In genomic region chr10:45971019-45971418, GRCh38 we compare ENCODE assay signal across 8 cellular contexts. TPM values are rescaled to one million over a fixed set of nuclear protein-coding genes. Genes with fewer than 3 reads are reported as not detected.
A peak's percentile ranks its signal among the peaks of the same experiment; 100 is the strongest.
DNase-seq lines count a peak whose midpoint lies in the region; ATAC-seq, FAIRE-seq and TF ChIP-seq lines count a peak whose summit lies in the region.
"Not testable (repeated sequence)": the region's sequence is repeated elsewhere in the genome, so short reads cannot be mapped to it uniquely, and the experiment has no call there.

No MANE protein-coding gene starts in this region.

- POLR2A ChIA-PET in A549 (lab: Yijun Ruan, JAX); activated CD4-positive, alpha-beta memory T cell treated with anti-CD3 and anti-CD28 coated beads for 36 hours (lab: Charles Lee): not testable (repeated sequence)

- not testable (repeated sequence) for ATAC-seq in A549
- ATAC-seq in GM21526 (IDR thresholded peaks at IDR 0.05; ENCODE audit: low FRiP score, unreplicated experiment) = peak; percentile 15

- H3K4me3 ChIP-seq in A549 (peak overlapping the region; percentile 89), NT2/D1 (ENCODE audit: insufficient read length, low read depth) (peak overlapping the region; percentile 63), breast epithelium (peak overlapping the region; percentile 62 to 94 (median 67)), fibroblast of villous mesenchyme (ENCODE audit: low read depth, low read length) (peak overlapping the region; percentile 78), skeletal muscle satellite cell (ENCODE audit: low read length) (peak overlapping the region; percentile 93)
- not testable (repeated sequence) for H3K4me3 ChIP-seq in mucosa of stomach (ENCODE audit: low read length)

- H3K27me3 ChIP-seq in NT2/D1 (ENCODE audit: insufficient read depth, insufficient read length); breast epithelium; mucosa of stomach (ENCODE audit: control insufficient read depth, insufficient read depth, low read length); skeletal muscle satellite cell (ENCODE audit: control insufficient read depth, insufficient read depth, low read length): not testable (repeated sequence)

- not testable (repeated sequence) for H3K27me3 Mint-ChIP-seq in activated CD4-positive, alpha-beta memory T cell treated with anti-CD3 and anti-CD28 coated beads for 36 hours

- not testable (repeated sequence) for DNase-seq in A549 (ENCODE audit: low read depth in 1 of 2, low spot score in 1 of 2); NT2/D1 (ENCODE audit: low read depth, low spot score); activated CD4-positive, alpha-beta memory T cell treated with anti-CD3 and anti-CD28 coated beads for 36 hours; breast epithelium (ENCODE audit: low spot score in 2 of 2); fibroblast of villous mesenchyme (ENCODE audit: low read depth)

- not testable (repeated sequence) for TF ChIP-seq CTCF in A549 (IDR thresholded peaks at IDR 0.05); breast epithelium (IDR thresholded peaks at IDR 0.05); fibroblast of villous mesenchyme (IDR thresholded peaks at IDR 0.05; ENCODE audit: insufficient read depth, low read depth, low read length)

- not testable (repeated sequence) for H3K9ac ChIP-seq in NT2/D1 (ENCODE audit: insufficient read length, low read depth)
- H3K9ac ChIP-seq in mucosa of stomach (ENCODE audit: low read length) (peak overlapping the region; percentile 78), skeletal muscle satellite cell (ENCODE audit: low read depth, low read length) (peak overlapping the region; percentile 91)

- not testable (repeated sequence) for H3K27ac Mint-ChIP-seq in activated CD4-positive, alpha-beta memory T cell treated with anti-CD3 and anti-CD28 coated beads for 36 hours

- FAIRE-seq in A549 (lab: Jason Lieb, UNC) = not testable (repeated sequence)

- not testable (repeated sequence) for TF ChIP-seq POLR2A in A549 (IDR thresholded peaks at IDR 0.05; ENCODE audit: low read length); breast epithelium (IDR thresholded peaks at IDR 0.05)

- not testable (repeated sequence) for H3K9me3 ChIP-seq in A549; NT2/D1 (ENCODE audit: insufficient read depth, low read length); breast epithelium; mucosa of stomach (ENCODE audit: control insufficient read depth, low read length); skeletal muscle satellite cell (replicated peaks; ENCODE audit: low read length)

- not testable (repeated sequence) for TF ChIP-seq RAD21 in A549 (conservative IDR thresholded peaks at IDR 0.05 in 1 of 2, IDR thresholded peaks at IDR 0.05 in 1 of 2)

- not testable (repeated sequence) for H3K36me3 Mint-ChIP-seq in activated CD4-positive, alpha-beta memory T cell treated with anti-CD3 and anti-CD28 coated beads for 36 hours

- not testable (repeated sequence) for H3K4me1 ChIP-seq in A549; NT2/D1 (ENCODE audit: insufficient read depth, insufficient read length); breast epithelium; mucosa of stomach (ENCODE audit: control insufficient read depth, insufficient read depth, low read length); skeletal muscle satellite cell (ENCODE audit: control insufficient read depth, insufficient read depth, low read length)

- peak overlapping the region; percentile 100 for H3K4me3 Mint-ChIP-seq in activated CD4-positive, alpha-beta memory T cell treated with anti-CD3 and anti-CD28 coated beads for 36 hours

- H3K36me3 ChIP-seq in NT2/D1 (ENCODE audit: insufficient read depth, insufficient read length, low read length); breast epithelium; mucosa of stomach (ENCODE audit: control insufficient read depth, insufficient read depth, low read length); skeletal muscle satellite cell (ENCODE audit: insufficient read depth, low read length): not testable (repeated sequence)

- H3K4me2 ChIP-seq in A549 (peak overlapping the region; percentile 88), skeletal muscle satellite cell (ENCODE audit: low read length) (peak overlapping the region; percentile 85)

- TF ChIP-seq EP300 in A549 (IDR thresholded peaks at IDR 0.05) = not testable (repeated sequence)

- H3K9me3 Mint-ChIP-seq in activated CD4-positive, alpha-beta memory T cell treated with anti-CD3 and anti-CD28 coated beads for 36 hours = not testable (repeated sequence)

- peaks cover 34% of the 10 kb centered on the region for H3K4me1 Mint-ChIP-seq in activated CD4-positive, alpha-beta memory T cell treated with anti-CD3 and anti-CD28 coated beads for 36 hours (ENCODE audit: low read depth)

- intact Hi-C loops in activated CD4-positive, alpha-beta memory T cell treated with anti-CD3 and anti-CD28 coated beads for 36 hours (cut with micrococcal nuclease); breast epithelium (cut with DNase I; ENCODE audit: low total_unique reads): not testable (repeated sequence)

- 77% methylated on average over 14 of the region's 14 CpGs for WGBS in A549 (ENCODE audit: missing lambda C conversion rate)

- CTCF ChIA-PET in A549 (lab: Yijun Ruan, JAX); activated CD4-positive, alpha-beta memory T cell treated with anti-CD3 and anti-CD28 coated beads for 36 hours (lab: Charles Lee): not testable (repeated sequence)

- H3K27ac ChIP-seq in A549, breast epithelium: not testable (repeated sequence)

RNA-seq across cellular contexts. Expression of gene TIMM23, which starts 1.3 kb away (rescaled TPM):
- 176 and 202 TPM in 2 replicates for polyA plus RNA-seq in A549 (2011; rRNA removed)
- 99.2 and 106 TPM in 2 replicates for polyA plus RNA-seq in A549 (2012; cell fraction: cytosol; rRNA removed)
- 38.5 and 67.0 TPM in 2 replicates for polyA plus RNA-seq in A549 (2012; cell fraction: nucleus; rRNA removed)
- polyA plus RNA-seq in A549 (2017; fragmentation: RNase III; extraction: RNeasy Plus Mini Kit Qiagen cat#74134 plus additional on column Dnase treatment) = 133 to 148 TPM (median 134 TPM) in 3 replicates
- 65.8 and 77.5 TPM in 2 replicates for polyA minus RNA-seq in A549 (2011; rRNA and poly(A)+ RNA removed)
- total RNA-seq in activated CD4-positive, alpha-beta memory T cell treated with anti-CD3 and anti-CD28 coated beads for 36 hours = 10 to 100 TPM; 70.2 to 73.4 TPM
- 10 to 100 TPM; 55.4 to 60.7 (median 57.1) TPM for total RNA-seq in breast epithelium
- 62.2 and 79.5 TPM in 2 replicates for total RNA-seq in fibroblast of villous mesenchyme
- 66.4 and 83.0 TPM in 2 replicates for total RNA-seq in skeletal muscle satellite cell (2012; rRNA removed)

RNA-seq across cellular contexts. Expression of gene NCOA4, which starts 59.4 kb away (rescaled TPM):
- 112 and 119 TPM in 2 replicates for polyA plus RNA-seq in A549 (2011; rRNA removed)
- polyA plus RNA-seq in A549 (2012; cell fraction: cytosol; rRNA removed) = 25.2 and 29.0 TPM in 2 replicates
- polyA plus RNA-seq in A549 (2012; cell fraction: nucleus; rRNA removed) = 15.0 and 20.0 TPM in 2 replicates
- 67.6 to 72.1 TPM (median 71.2 TPM) in 3 replicates for polyA plus RNA-seq in A549 (2017; fragmentation: RNase III; extraction: RNeasy Plus Mini Kit Qiagen cat#74134 plus additional on column Dnase treatment)
- polyA minus RNA-seq in A549 (2011; rRNA and poly(A)+ RNA removed) = 98.6 and 105 TPM in 2 replicates
- 10 to 100 TPM; 79.9 to 85.3 TPM for total RNA-seq in activated CD4-positive, alpha-beta memory T cell treated with anti-CD3 and anti-CD28 coated beads for 36 hours
- total RNA-seq in breast epithelium = 100 to 1,000 TPM; 121 to 200 (median 189) TPM
- 163 and 256 TPM in 2 replicates for total RNA-seq in fibroblast of villous mesenchyme
- total RNA-seq in skeletal muscle satellite cell (2012; rRNA removed) = 123 and 129 TPM in 2 replicates
